In the genomic region with DNA sequence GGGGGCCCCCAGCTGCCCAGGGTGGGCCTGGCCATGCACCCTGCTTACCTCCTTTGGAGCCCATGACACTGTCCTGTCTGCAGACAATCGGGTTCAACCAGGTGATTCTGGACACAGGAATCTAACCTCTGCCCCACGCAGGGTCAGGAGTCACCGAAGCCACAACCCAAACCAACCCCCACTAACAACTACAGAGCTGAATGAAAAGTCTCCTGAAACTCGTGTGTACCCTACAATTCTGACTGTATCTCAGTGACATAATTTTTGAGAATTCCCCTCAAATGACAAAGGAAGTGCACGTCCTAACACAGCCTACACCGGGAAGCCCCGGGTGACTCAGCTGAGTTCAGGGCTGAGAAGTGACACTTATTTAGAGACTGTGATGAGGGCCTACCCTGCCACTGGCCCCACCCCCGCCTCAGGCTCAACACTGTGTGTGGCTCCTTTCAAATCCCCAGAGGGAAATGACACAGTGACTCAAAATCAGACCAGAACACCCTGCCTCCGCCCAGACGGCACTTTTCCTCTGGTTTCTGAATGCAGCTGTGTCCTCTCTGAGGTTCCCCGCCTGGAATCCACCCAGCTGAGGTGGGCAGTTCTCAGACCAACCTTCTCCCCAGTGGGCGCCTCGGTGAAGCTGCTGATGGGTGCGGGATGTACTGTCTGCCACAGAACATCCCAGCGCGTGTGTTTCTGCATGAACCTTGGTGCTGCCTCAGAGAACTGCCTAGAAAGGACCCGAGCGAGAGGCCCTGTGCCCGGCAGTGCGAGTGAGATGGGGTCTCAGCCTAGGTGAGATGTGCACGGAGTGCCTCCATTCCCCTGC, we compare ENCODE assay signal across 8 cellular contexts. TPM values are rescaled to one million over a fixed set of nuclear protein-coding genes. Genes with fewer than 3 reads are reported as not detected.
A peak's percentile ranks its signal among the peaks of the same experiment; 100 is the strongest.
DNase-seq lines count a peak whose midpoint lies in the region; ATAC-seq, FAIRE-seq and TF ChIP-seq lines count a peak whose summit lies in the region.

No MANE protein-coding gene starts in this region.

- H3K4me3 ChIP-seq in PC-9 (no peak overlapping the region), hepatocyte (no peak overlapping the region)

- H2AFZ ChIP-seq in PC-9 (no peak overlapping the region), hepatocyte (no peak overlapping the region)

- FAIRE-seq in GM12892 (lab: Jason Lieb, UNC) = peak; percentile 100

- intact Hi-C loops in PC-9 (cut with micrococcal nuclease; ENCODE audit: unreplicated experiment) = no loop called here

- CTCF ChIA-PET in PC-9 (lab: Charles Lee) = interaction anchor here (0.6 kb wide), 2 partner anchors 12 to 55 kb away, joined by 3 to 4 read pairs; no protein-coding TSS in a partner anchor

- H3K4me1 ChIP-seq in PC-9 (replicated peaks; ENCODE audit: insufficient read depth) (peaks cover 15% of the 10 kb centered on the region), hepatocyte (ENCODE audit: insufficient read depth) (peaks cover 5% of the 10 kb centered on the region)

- H3K36me3 ChIP-seq in PC-9 (ENCODE audit: low read depth) (no peaks in the 10 kb centered on the region; the same call in 1 of the 2 replicates), hepatocyte (replicated peaks; ENCODE audit: insufficient read depth, low read depth) (no peaks in the 10 kb centered on the region)

- peak; percentile 86 for DNase-seq in GM12892 (ENCODE audit: insufficient read length)
- peak; percentile 80 to 86 for DNase-seq in PC-9
- DNase-seq in activated effector memory CD4-positive, alpha-beta T cell treated with Interleukin-2 at 50 U/mL for 16 hours = peak; percentile 74
- peak; percentile 68 for DNase-seq in hepatocyte (ENCODE audit: low spot score)
- peak; percentile 28 to 67 for DNase-seq in stimulated activated CD8-positive, alpha-beta memory T cell treated with anti-CD3 and anti-CD28 coated beads, Interleukin-4, amount 100 ng/mL, for 1 hour (ENCODE audit: low read depth in 2 of 2, low spot score in 1 of 2)
- DNase-seq in SIG-M5 (lab: John Stamatoyannopoulos, UW) = no peak
- DNase-seq in NCI-H69 (lab: John Stamatoyannopoulos, UW) = no peak

- peak overlapping the region; percentile 58 for H3K27ac ChIP-seq in PC-9
- peak overlapping the region; percentile 61 for H3K27ac ChIP-seq in hepatocyte

- peak; percentile 68 for TF ChIP-seq POLR2A in GM12892 (IDR thresholded peaks at IDR 0.05; ENCODE audit: low read depth, low read length)

- H3K4me2 ChIP-seq in PC-9 (peak overlapping the region; percentile 16; the same call in 1 of the 2 replicates), hepatocyte (no peak overlapping the region)

- POLR2A ChIA-PET in PC-9 (lab: Charles Lee; ENCODE audit: unreplicated experiment) = interaction anchor here (0.6 kb wide), 1 partner anchor 184 kb away, joined by 3 read pairs; no protein-coding TSS in a partner anchor

- peak; percentile 91 for ATAC-seq in HG02623 (IDR thresholded peaks at IDR 0.05; ENCODE audit: unreplicated experiment)

- no peaks in the 10 kb centered on the region for H3K9me3 ChIP-seq in PC-9 (ENCODE audit: insufficient read depth, low read depth)
- H3K9me3 ChIP-seq in hepatocyte (ENCODE audit: low read depth) = no peaks in the 10 kb centered on the region

- BruUV-seq in PC-9 (replicated peaks; lab: Mats Ljungman, UMichigan) = no TSS peak

- H3K27me3 ChIP-seq in PC-9 (ENCODE audit: insufficient read depth, low read depth) (no peaks in the 10 kb centered on the region), hepatocyte (no peaks in the 10 kb centered on the region)

- H3K9me2 ChIP-seq in PC-9 (ENCODE audit: insufficient read depth) = no peaks in the 10 kb centered on the region
- no peaks in the 10 kb centered on the region for H3K9me2 ChIP-seq in hepatocyte (replicated peaks; ENCODE audit: insufficient read depth)

- H4K20me1 ChIP-seq in PC-9 (ENCODE audit: insufficient read depth) (no peaks in the 10 kb centered on the region), hepatocyte (ENCODE audit: insufficient read depth, poor library complexity, severe bottlenecking) (no peaks in the 10 kb centered on the region)

- TF ChIP-seq CTCF in PC-9 (conservative IDR thresholded peaks at IDR 0.05) = no peak
- TF ChIP-seq CTCF in hepatocyte (IDR thresholded peaks at IDR 0.05; ENCODE audit: poor library complexity) = no peak

- WGBS in hepatocyte (ENCODE audit: low lambda C conversion rate, missing lambda C conversion rate) = 67% methylated on average over 21 of the region's 21 CpGs

- H3F3A ChIP-seq in PC-9 (ENCODE audit: insufficient read depth, low read depth) = peaks cover 8% of the 10 kb centered on the region; the same call in 1 of the 2 replicates

- H3K79me2 ChIP-seq in PC-9 (ENCODE audit: low read depth) (no peaks in the 10 kb centered on the region), hepatocyte (peaks cover 26% of the 10 kb centered on the region)

RNA-seq across cellular contexts. Expression of a gene that starts 9.9 kb away (rescaled TPM):
- 35.5 TPM for polyA plus RNA-seq in GM12892 (2012; ENCODE audit: missing spikeins)
- 37.1 and 44.8 TPM in 2 replicates for total RNA-seq in PC-9 (2021)
- 38.2 and 42.7 TPM in 2 replicates for total RNA-seq in hepatocyte
- 43.0 and 50.8 TPM in 2 replicates for polyA plus RNA-seq in hepatocyte

RNA-seq across cellular contexts. Expression of a gene that starts 46.7 kb away (rescaled TPM):
- 27.8 TPM for polyA plus RNA-seq in GM12892 (2012; ENCODE audit: missing spikeins)
- total RNA-seq in PC-9 (2021) (40.4 and 54.0 TPM in 2 replicates), hepatocyte (15.0 and 25.7 TPM in 2 replicates)
- polyA plus RNA-seq in hepatocyte = 24.3 and 29.6 TPM in 2 replicates

Comparison
In these comparisons a context has a peak if more than half of its experiments do, and no peak if none do; other contexts are left out.
1. DNase-seq: peak in GM12892 (single experiment), PC-9 (2 of 2), activated effector memory CD4-positive, alpha-beta T cell treated with Interleukin-2 at 50 U/mL for 16 hours (single experiment), hepatocyte (single experiment) and stimulated activated CD8-positive, alpha-beta memory T cell treated with anti-CD3 and anti-CD28 coated beads, Interleukin-4, amount 100 ng/mL, for 1 hour (2 of 2); none in SIG-M5 (single experiment) and NCI-H69 (single experiment).